Comparison of ENCODE assay signal across 20 cellular contexts in the genomic region with DNA sequence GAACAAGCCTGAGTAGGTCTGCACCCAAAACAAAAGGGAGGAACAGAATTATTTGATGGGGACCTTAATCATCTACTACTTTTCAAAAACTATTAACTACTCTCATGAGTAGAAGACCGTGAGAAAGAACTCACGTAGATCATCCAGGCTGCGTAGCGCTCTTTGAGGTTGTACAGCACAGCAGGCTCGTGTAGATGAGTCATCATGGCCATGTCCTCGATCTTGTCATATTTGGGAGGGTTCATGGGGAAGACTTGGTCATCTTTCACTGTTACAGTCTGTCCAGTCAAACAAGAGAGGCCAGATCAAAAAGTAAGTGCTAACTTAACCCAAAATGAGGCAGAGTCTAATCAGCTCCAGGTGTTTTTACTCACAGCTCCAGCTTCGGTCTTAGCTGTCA. TPM values are rescaled to one million over a fixed set of nuclear protein-coding genes. Genes with fewer than 3 reads are reported as not detected.
DNase-seq lines count a peak whose midpoint lies in the region; ATAC-seq, FAIRE-seq and TF ChIP-seq lines count a peak whose summit lies in the region.
"Had no signal": no experiment of that assay in that cellular context is flagged by ENCODE, and none has a peak within 500 bp of the region (broad histone marks: within the 10 kb centered on the region; RNA-seq: fewer than 3 reads in every experiment).

No MANE protein-coding gene starts in this region.

- H3K9me3 ChIP-seq in gastrocnemius medialis = no peaks in the 10 kb centered on the region
- H3K9me3 ChIP-seq: BLaER1 treated with 17β-estradiol and CSF1 and Interleukin-3, amounts not matched to agents 10 nM and 100 nM had no signal

- in situ Hi-C loops in gastrocnemius medialis (cut with MboI; ENCODE audit: low sequenced_read_pairs in 4 of 4) = loop anchor here in 1 of 4 donors (10.0 kb wide), 1 partner anchor 99 kb away; no protein-coding TSS in a partner anchor

- H3K4me1 ChIP-seq in GM23338 (ENCODE audit: insufficient read depth) (peaks cover 4% of the 10 kb centered on the region; the same call in 1 of the 2 replicates), gastrocnemius medialis (peaks cover 0 to 2% of the 10 kb centered on the region in 2 donors)
- H3K4me1 ChIP-seq: BLaER1 treated with 17β-estradiol and CSF1 and Interleukin-3, amounts not matched to agents 10 nM and 100 nM had no signal

- no peak for TF ChIP-seq POLR2A in gastrocnemius medialis (IDR thresholded peaks at IDR 0.05)

- H3K36me3 ChIP-seq in GM23338 (ENCODE audit: insufficient read depth) = peaks cover 1% of the 10 kb centered on the region
- H3K36me3 ChIP-seq in bronchial epithelial cell (ENCODE audit: control insufficient read depth, insufficient read depth, low read length) = no peaks in the 10 kb centered on the region
- no peaks in the 10 kb centered on the region for H3K36me3 ChIP-seq in gastrocnemius medialis
- H3K36me3 ChIP-seq: BLaER1 treated with 17β-estradiol and CSF1 and Interleukin-3, amounts not matched to agents 10 nM and 100 nM had no signal

- no peaks in the 10 kb centered on the region for H3K9me2 ChIP-seq in GM23338 (ENCODE audit: insufficient read depth)

- intact Hi-C loops in gastrocnemius medialis (cut with DNase I; ENCODE audit: low total_unique reads) = loop anchor here (2.0 kb wide), 1 partner anchor 99 kb away; no protein-coding TSS in a partner anchor

- H3K4me3 Mint-ChIP-seq in GM23338 = no peak overlapping the region
- no peak overlapping the region for H3K4me3 Mint-ChIP-seq in HFFc6
- H3K4me3 Mint-ChIP-seq: CD8-positive, alpha-beta T cell; IgD-negative memory B cell had no signal

- peak overlapping the region; percentile 25; the same call in 1 of the 2 replicates for H2AFZ ChIP-seq in GM23338

- DNase-seq in GM23338 (ENCODE audit: low spot score) (no peak), bronchial epithelial cell (ENCODE audit: low read depth) (no peak), gastrocnemius medialis (peak in 1 of 2 donors; percentile 7), NCI-H69 (lab: John Stamatoyannopoulos, UW) (no peak), HFFc6 (no peak), Ammon's horn (ENCODE audit: low spot score) (no peak)
- DNase-seq: AML-193; Calu3; CD8-positive, alpha-beta T cell; DND-41; GDM1; GOT3; H7; KG1 had no signal

- H3K4me3 ChIP-seq in GM23338 (no peak overlapping the region), bronchial epithelial cell (ENCODE audit: low read depth, low read length) (no peak overlapping the region), gastrocnemius medialis (no peak overlapping the region)
- H3K4me3 ChIP-seq: BLaER1 treated with 17β-estradiol and CSF1 and Interleukin-3, amounts not matched to agents 10 nM and 100 nM had no signal

- H3K27ac ChIP-seq in GM23338 (ENCODE audit: low read depth) = no peak overlapping the region
- H3K27ac ChIP-seq in gastrocnemius medialis = peak overlapping the region; percentile 74 to 82 (median 78)
- H3K27ac ChIP-seq: BLaER1 treated with 17β-estradiol and CSF1 and Interleukin-3, amounts not matched to agents 10 nM and 100 nM had no signal

- H4K20me1 ChIP-seq in GM23338 (replicated peaks; ENCODE audit: insufficient read depth) = no peaks in the 10 kb centered on the region
- H4K20me1 ChIP-seq: BLaER1 treated with 17β-estradiol and CSF1 and Interleukin-3, amounts not matched to agents 10 nM and 100 nM had no signal

- ATAC-seq in GM23338 (no peak), gastrocnemius medialis (peak; percentile 37 to 71)
- ATAC-seq: CD8-positive, alpha-beta T cell; HCT116; HepG2 had no signal

- FAIRE-seq in bronchial epithelial cell (lab: Jason Lieb, UNC) = peak; percentile 13
- FAIRE-seq: A204.1, GM12892, HepG2 had no signal

- no peaks in the 10 kb centered on the region for H3K9me3 Mint-ChIP-seq in GM23338
- peaks cover 7% of the 10 kb centered on the region for H3K9me3 Mint-ChIP-seq in HFFc6
- H3K9me3 Mint-ChIP-seq: CD8-positive, alpha-beta T cell; IgD-negative memory B cell had no signal

- H3K79me2 ChIP-seq in GM23338 (replicated peaks; ENCODE audit: insufficient read depth) = no peaks in the 10 kb centered on the region

- H3K27me3 ChIP-seq in GM23338 (ENCODE audit: insufficient read depth) (no peaks in the 10 kb centered on the region), bronchial epithelial cell (ENCODE audit: control insufficient read depth, insufficient read depth, low read length) (no peaks in the 10 kb centered on the region), gastrocnemius medialis (no peaks in the 10 kb centered on the region)
- H3K27me3 ChIP-seq: BLaER1 treated with 17β-estradiol and CSF1 and Interleukin-3, amounts not matched to agents 10 nM and 100 nM had no signal

- H3K27ac Mint-ChIP-seq in GM23338 = no peak overlapping the region
- no peak overlapping the region for H3K27ac Mint-ChIP-seq in HFFc6
- H3K27ac Mint-ChIP-seq: CD8-positive, alpha-beta T cell; IgD-negative memory B cell had no signal

- peaks cover 5% of the 10 kb centered on the region; the same call in 2 of the 3 replicates for H3K4me1 Mint-ChIP-seq in GM23338
- H3K4me1 Mint-ChIP-seq in HFFc6 (ENCODE audit: low read depth) = no peaks in the 10 kb centered on the region

- H3F3A ChIP-seq in GM23338 (replicated peaks; ENCODE audit: low read depth) = no peaks in the 10 kb centered on the region

- H3K27me3 Mint-ChIP-seq in GM23338 (ENCODE audit: insufficient read depth, low read depth, poor library complexity) (no peaks in the 10 kb centered on the region), HFFc6 (ENCODE audit: insufficient read depth) (no peaks in the 10 kb centered on the region; the same call in 1 of the 2 replicates)

- TF ChIP-seq CTCF in GM23338 (conservative IDR thresholded peaks at IDR 0.05; ENCODE audit: low read depth in 2 of 2) (no peak), bronchial epithelial cell (IDR thresholded peaks at IDR 0.05; ENCODE audit: insufficient read depth, low read length, severe bottlenecking) (no peak), gastrocnemius medialis (IDR thresholded peaks at IDR 0.05 in 4 of 5, conservative IDR thresholded peaks at IDR 0.05 in 1 of 5) (no peak), HFFc6 (IDR thresholded peaks at IDR 0.05) (no peak)

- no peak overlapping the region for H3K4me2 ChIP-seq in GM23338
- H3K4me2 ChIP-seq: BLaER1 treated with 17β-estradiol and CSF1 and Interleukin-3, amounts not matched to agents 10 nM and 100 nM had no signal

- no peaks in the 10 kb centered on the region for H3K36me3 Mint-ChIP-seq in GM23338 (ENCODE audit: low read depth)
- no peaks in the 10 kb centered on the region for H3K36me3 Mint-ChIP-seq in HFFc6 (ENCODE audit: low read depth)
- H3K36me3 Mint-ChIP-seq: CD8-positive, alpha-beta T cell; IgD-negative memory B cell had no signal

TF ChIP-seq in GM23338, 12 proteins besides CTCF, POLR2A, EP300 and RAD21 (continues in another document):
- TF ChIP-seq STAT1 (IDR thresholded peaks at IDR 0.05; ENCODE audit: unreplicated experiment) (no peak), POLR2AphosphoS5 (IDR thresholded peaks at IDR 0.05; ENCODE audit: low read depth) (no peak), ZNF114 (CRISPR knock-in tag; IDR thresholded peaks at IDR 0.05) (no peak), REST (IDR thresholded peaks at IDR 0.05; ENCODE audit: unreplicated experiment) (no peak)

RNA-seq across cellular contexts. Expression of gene MYH1, which starts 2.3 kb away (rescaled TPM):
- total RNA-seq in GM23338 (2014; rRNA removed; shearing (Covaris generic)) = not detected in 2 replicates
- polyA plus RNA-seq in GM23338 (2016; fragmentation: Nextera tagmentation; extraction: Ambion mirVana) = not detected in 2 replicates
- total RNA-seq in bronchial epithelial cell = not detected in 2 replicates
- 1,000 to 10,000 TPM; 1,190 to 2,066 (median 1,615) TPM for total RNA-seq in gastrocnemius medialis
- not detected for total RNA-seq in HFFc6 (2021; fragmentation: NEBNext Ultra II Directional; extraction: Animal tissue kit (Norgen Biotek cat#: 25700))
- total RNA-seq: Calu3; CD8-positive, alpha-beta T cell; H7; HepG2 had no signal
- polyA plus RNA-seq: IgD-negative memory B cell had no signal

RNA-seq across cellular contexts. Expression of gene MYH2, which starts 33.4 kb away (rescaled TPM):
- total RNA-seq in GM23338 (2014; rRNA removed; shearing (Covaris generic)) = 17.9 and 27.7 TPM in 2 replicates
- polyA plus RNA-seq in GM23338 (2016; fragmentation: Nextera tagmentation; extraction: Ambion mirVana) = 6.6 and 7.5 TPM in 2 replicates
- not detected in 2 replicates for total RNA-seq in bronchial epithelial cell
- 1,000 to 10,000 TPM in 1 of 4 donors, 100 to 1,000 TPM in 2, 10 to 100 TPM in 1; 77.8 to 4,245 (median 724) TPM for total RNA-seq in gastrocnemius medialis
- under 1 TPM in 1 of 6 experiments, not detected in 5; 0.14 TPM for total RNA-seq in HFFc6 (2021; fragmentation: NEBNext Ultra II Directional; extraction: Animal tissue kit (Norgen Biotek cat#: 25700))
- total RNA-seq: Calu3; CD8-positive, alpha-beta T cell; HepG2 had no signal
- polyA plus RNA-seq: HepG2, IgD-negative memory B cell had no signal

RNA-seq across cellular contexts. Expression of gene MYH4, which starts 46.7 kb away (rescaled TPM):
- total RNA-seq in GM23338 (2014; rRNA removed; shearing (Covaris generic)) = not detected in 2 replicates
- polyA plus RNA-seq in GM23338 (2016; fragmentation: Nextera tagmentation; extraction: Ambion mirVana) = not detected in 2 replicates
- total RNA-seq in bronchial epithelial cell = not detected in 2 replicates
- under 1 TPM in 2 of 4 donors, not detected in 2; 0.04 to 0.36 TPM for total RNA-seq in gastrocnemius medialis
- total RNA-seq in HFFc6 (2021; fragmentation: NEBNext Ultra II Directional; extraction: Animal tissue kit (Norgen Biotek cat#: 25700)) = not detected
- total RNA-seq: Calu3; CD8-positive, alpha-beta T cell; H7 had no signal
- polyA plus RNA-seq: IgD-negative memory B cell had no signal

Comparison
In these comparisons a context has a peak if more than half of its experiments do, and no peak if none do; other contexts are left out.
1. RNA of gene MYH1, which starts 2.3 kb away (total RNA-seq): 1,190 to 2,066 TPM in gastrocnemius medialis; not detected in GM23338, not detected in bronchial epithelial cell and not detected in HFFc6; every median in the first group is over 1,000 times any median in the second.
2. RNA of gene MYH2, which starts 33.4 kb away (total RNA-seq): 77.8 to 4,245 TPM in gastrocnemius medialis and 17.9 to 27.7 TPM in GM23338; not detected in bronchial epithelial cell and 0.14 TPM in HFFc6; every median in the first group is over 10 times any median in the second.